In the genomic region with DNA sequence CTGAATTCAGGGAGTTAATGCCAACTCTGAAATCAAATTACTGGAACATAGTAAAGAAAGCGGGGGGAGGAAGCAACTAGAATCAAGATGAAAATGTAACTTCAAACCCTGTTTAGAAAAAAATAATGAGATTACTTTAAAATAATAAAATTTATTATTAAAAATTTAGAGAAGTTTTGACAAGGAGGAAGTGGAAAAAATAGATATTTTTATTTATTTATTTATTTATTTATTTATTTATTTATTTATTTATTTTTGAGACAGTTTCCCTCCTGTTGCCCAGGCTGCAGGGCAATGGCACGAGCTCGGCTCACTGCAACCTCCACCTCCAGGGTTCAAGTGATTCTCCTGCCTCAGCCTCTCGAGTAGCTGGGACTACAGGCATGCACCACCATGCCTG, we compare ENCODE assay signal across 7 cellular contexts.
A peak's percentile ranks its signal among the peaks of the same experiment; 100 is the strongest.
DNase-seq lines count a peak whose midpoint lies in the region; ATAC-seq, FAIRE-seq and TF ChIP-seq lines count a peak whose summit lies in the region.
"Not testable (repeated sequence)": the region's sequence is repeated elsewhere in the genome, so short reads cannot be mapped to it uniquely, and the experiment has no call there.

No MANE protein-coding gene starts in this region.

- not testable (repeated sequence) for H3K4me3 Mint-ChIP-seq in CD8-positive, alpha-beta memory T cell; WTC11; activated naive CD8-positive, alpha-beta T cell treated with anti-CD3 and anti-CD28 coated beads for 36 hours
- H3K4me3 Mint-ChIP-seq in IgD-negative memory B cell, result peak overlapping the region in 1 of 4 donors; percentile 2
- H3K4me3 Mint-ChIP-seq in activated T-cell treated with anti-CD3 and anti-CD28 coated beads, Interleukin-2, amount 50 U/mL, for 4 hours, result peak overlapping the region; percentile 58

- not testable (repeated sequence) for H3K27me3 ChIP-seq in CD8-positive, alpha-beta memory T cell (ENCODE audit: insufficient read depth, low read length, poor library complexity, severe bottlenecking)

- peaks cover 26% of the 10 kb centered on the region for H3K4me1 ChIP-seq in CD8-positive, alpha-beta memory T cell (ENCODE audit: insufficient read depth, low read length)

- not testable (repeated sequence) for ATAC-seq in WTC11; activated T-cell treated with anti-CD3 and anti-CD28 coated beads, Interleukin-2, amount 50 U/mL, for 4 hours

- POLR2A ChIA-PET in CD8-positive, alpha-beta memory T cell (lab: Charles Lee); WTC11 (lab: Charles Lee): not testable (repeated sequence)

- peaks cover 19 to 36% (median 35%) of the 10 kb centered on the region in 3 donors for H3K4me1 Mint-ChIP-seq in CD8-positive, alpha-beta memory T cell
- peaks cover 25 to 28% (median 26%) of the 10 kb centered on the region in 3 donors for H3K4me1 Mint-ChIP-seq in IgD-negative memory B cell
- H3K4me1 Mint-ChIP-seq in WTC11, result peaks cover 29% of the 10 kb centered on the region
- peaks cover 39% of the 10 kb centered on the region for H3K4me1 Mint-ChIP-seq in activated T-cell treated with anti-CD3 and anti-CD28 coated beads, Interleukin-2, amount 50 U/mL, for 4 hours (ENCODE audit: low read depth)
- H3K4me1 Mint-ChIP-seq in activated naive CD8-positive, alpha-beta T cell treated with anti-CD3 and anti-CD28 coated beads for 36 hours, result peaks cover 48% of the 10 kb centered on the region

- peak overlapping the region in 2 of 8 donors; percentile 25 to 57 for H3K27ac Mint-ChIP-seq in CD8-positive, alpha-beta memory T cell
- H3K27ac Mint-ChIP-seq in IgD-negative memory B cell, result peak overlapping the region; percentile 70 to 98 (median 91)
- not testable (repeated sequence) for H3K27ac Mint-ChIP-seq in WTC11
- H3K27ac Mint-ChIP-seq in activated naive CD8-positive, alpha-beta T cell treated with anti-CD3 and anti-CD28 coated beads for 36 hours, result peak overlapping the region; percentile 97

- H3K36me3 Mint-ChIP-seq in CD8-positive, alpha-beta memory T cell; IgD-negative memory B cell; WTC11; activated T-cell treated with anti-CD3 and anti-CD28 coated beads, Interleukin-2, amount 50 U/mL, for 4 hours (ENCODE audit: insufficient read depth): not testable (repeated sequence)
- peaks cover 19% of the 10 kb centered on the region for H3K36me3 Mint-ChIP-seq in activated naive CD8-positive, alpha-beta T cell treated with anti-CD3 and anti-CD28 coated beads for 36 hours

- peak; percentile 19 for FAIRE-seq in frontal cortex (lab: Jason Lieb, UNC)

- H3K4me3 ChIP-seq in CD8-positive, alpha-beta memory T cell (ENCODE audit: low read length); skin epidermis: not testable (repeated sequence)

- not testable (repeated sequence) for H3K9me3 Mint-ChIP-seq in CD8-positive, alpha-beta memory T cell; IgD-negative memory B cell; WTC11; activated T-cell treated with anti-CD3 and anti-CD28 coated beads, Interleukin-2, amount 50 U/mL, for 4 hours; activated naive CD8-positive, alpha-beta T cell treated with anti-CD3 and anti-CD28 coated beads for 36 hours

- CTCF ChIA-PET in CD8-positive, alpha-beta memory T cell (lab: Charles Lee); WTC11 (lab: Charles Lee): not testable (repeated sequence)

- DNase-seq in CD8-positive, alpha-beta memory T cell; WTC11 (ENCODE audit: low spot score); activated T-cell treated with anti-CD3 and anti-CD28 coated beads, Interleukin-2, amount 50 U/mL, for 4 hours; activated naive CD8-positive, alpha-beta T cell treated with anti-CD3 and anti-CD28 coated beads for 36 hours; frontal cortex (ENCODE audit: low spot score in 2 of 2): not testable (repeated sequence)

- H3K27ac ChIP-seq in CD8-positive, alpha-beta memory T cell (ENCODE audit: low read depth, low read length), result peak overlapping the region; percentile 48
- H3K27ac ChIP-seq in skin epidermis, result peak overlapping the region in 12 of 21 experiments; percentile 11 to 76 (median 52)

- H3K36me3 ChIP-seq in CD8-positive, alpha-beta memory T cell (ENCODE audit: insufficient read depth, low read length), result not testable (repeated sequence)

- H3K27me3 Mint-ChIP-seq in CD8-positive, alpha-beta memory T cell; IgD-negative memory B cell; WTC11 (ENCODE audit: low read depth); activated T-cell treated with anti-CD3 and anti-CD28 coated beads, Interleukin-2, amount 50 U/mL, for 4 hours (ENCODE audit: low read depth); activated naive CD8-positive, alpha-beta T cell treated with anti-CD3 and anti-CD28 coated beads for 36 hours: not testable (repeated sequence)

- H3K9me3 ChIP-seq in CD8-positive, alpha-beta memory T cell (ENCODE audit: low read length), result not testable (repeated sequence)

- TF ChIP-seq CTCF in WTC11 (IDR thresholded peaks at IDR 0.05), result not testable (repeated sequence)

TF ChIP-seq in WTC11, 78 proteins besides CTCF, POLR2A, EP300 and RAD21:
- peak; percentile 64; the same call in 1 of the 2 replicates for TF ChIP-seq HMGA2 (CRISPR knock-in tag; IDR thresholded peaks at IDR 0.05)
